12 cellular contexts compared by ENCODE assay signal in the genomic region with DNA sequence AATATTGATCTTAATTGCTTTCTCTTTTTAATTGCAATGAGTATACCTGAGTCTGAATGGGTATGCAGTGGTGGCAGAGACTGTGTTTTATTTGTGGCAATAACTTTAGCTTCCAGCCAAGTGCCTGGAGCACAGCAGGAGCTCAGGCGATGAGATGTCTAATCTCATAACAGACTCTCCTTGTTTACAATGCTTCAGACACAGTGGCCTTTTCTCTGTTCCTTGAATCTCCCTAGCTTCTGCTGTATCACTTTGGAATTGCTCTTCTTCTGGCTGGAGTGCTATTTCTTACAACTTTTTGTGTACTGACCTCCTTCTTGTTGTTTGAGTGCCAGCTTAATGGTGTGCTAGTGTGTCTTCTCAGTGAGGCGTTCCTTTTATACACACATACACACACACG.
"Had no signal": no experiment of that assay in that cellular context is flagged by ENCODE, and none has a peak within 500 bp of the region (broad histone marks: within the 10 kb centered on the region; RNA-seq: fewer than 3 reads in every experiment).

No MANE protein-coding gene starts in this region.

- ATAC-seq: activated CD4-positive, alpha-beta T cell treated with anti-CD3 and anti-CD28 coated beads for 36 hours; activated CD8-positive, alpha-beta T cell treated with anti-CD3 and anti-CD28 coated beads, Interleukin-2, amount 10 ng/mL, durations not matched to agents 7 days and 5 days; naive thymus-derived CD4-positive, alpha-beta T cell; psoas muscle had no signal

- H3K9me3 Mint-ChIP-seq: activated T-helper 1 cell treated with anti-CD3 and anti-CD28 coated beads, Interleukin-12 subunit alpha, Interleukin-12 subunit beta, Interleukin-2, Interleukin-4 antibody, amounts not matched to agents 30 ng/mL and 10 ng/mL and 1 ng/mL, durations not matched to agents 14 hours and 24 hours and 36 hours; stimulated activated naive CD8-positive, alpha-beta T cell treated with anti-CD3 and anti-CD28 coated beads, Interleukin-15, Interleukin-2, amounts not matched to agents 100 ng/mL and 50 ng/mL, for 24 hours had no signal

- H3K36me3 Mint-ChIP-seq: naive thymus-derived CD4-positive, alpha-beta T cell had no signal

- H3K4me3 Mint-ChIP-seq: activated CD4-positive, alpha-beta T cell treated with anti-CD3 and anti-CD28 coated beads for 36 hours; activated CD8-positive, alpha-beta T cell treated with anti-CD3 and anti-CD28 coated beads, Interleukin-2, amount 10 ng/mL, durations not matched to agents 7 days and 5 days; activated T-helper 1 cell treated with anti-CD3 and anti-CD28 coated beads, Interleukin-12 subunit alpha, Interleukin-12 subunit beta, Interleukin-2, Interleukin-4 antibody, amounts not matched to agents 30 ng/mL and 10 ng/mL and 1 ng/mL, durations not matched to agents 14 hours and 24 hours and 36 hours; naive thymus-derived CD4-positive, alpha-beta T cell; stimulated activated naive CD8-positive, alpha-beta T cell treated with anti-CD3 and anti-CD28 coated beads, Interleukin-15, Interleukin-2, amounts not matched to agents 100 ng/mL and 50 ng/mL, for 24 hours had no signal

- H3K27me3 Mint-ChIP-seq: activated CD4-positive, alpha-beta T cell treated with anti-CD3 and anti-CD28 coated beads for 36 hours; naive thymus-derived CD4-positive, alpha-beta T cell; stimulated activated naive CD8-positive, alpha-beta T cell treated with anti-CD3 and anti-CD28 coated beads, Interleukin-15, Interleukin-2, amounts not matched to agents 100 ng/mL and 50 ng/mL, for 24 hours had no signal

- H3K4me1 Mint-ChIP-seq: activated CD4-positive, alpha-beta T cell treated with anti-CD3 and anti-CD28 coated beads for 36 hours had no signal

- DNase-seq: activated CD4-positive, alpha-beta T cell treated with anti-CD3 and anti-CD28 coated beads for 36 hours; activated CD8-positive, alpha-beta memory T cell treated with anti-CD3 and anti-CD28 coated beads, Interleukin-2, amount 50 U/mL, for 48 hours; activated CD8-positive, alpha-beta T cell treated with anti-CD3 and anti-CD28 coated beads, Interleukin-2, amount 10 ng/mL, durations not matched to agents 7 days and 5 days; activated naive CD4-positive, alpha-beta T cell; colonic mucosa; effector memory CD4-positive, alpha-beta T cell; naive thymus-derived CD4-positive, alpha-beta T cell; psoas muscle; sigmoid colon; SW 1271 had no signal
